ENCODE assay signal across 10 cellular contexts in the genomic region with DNA sequence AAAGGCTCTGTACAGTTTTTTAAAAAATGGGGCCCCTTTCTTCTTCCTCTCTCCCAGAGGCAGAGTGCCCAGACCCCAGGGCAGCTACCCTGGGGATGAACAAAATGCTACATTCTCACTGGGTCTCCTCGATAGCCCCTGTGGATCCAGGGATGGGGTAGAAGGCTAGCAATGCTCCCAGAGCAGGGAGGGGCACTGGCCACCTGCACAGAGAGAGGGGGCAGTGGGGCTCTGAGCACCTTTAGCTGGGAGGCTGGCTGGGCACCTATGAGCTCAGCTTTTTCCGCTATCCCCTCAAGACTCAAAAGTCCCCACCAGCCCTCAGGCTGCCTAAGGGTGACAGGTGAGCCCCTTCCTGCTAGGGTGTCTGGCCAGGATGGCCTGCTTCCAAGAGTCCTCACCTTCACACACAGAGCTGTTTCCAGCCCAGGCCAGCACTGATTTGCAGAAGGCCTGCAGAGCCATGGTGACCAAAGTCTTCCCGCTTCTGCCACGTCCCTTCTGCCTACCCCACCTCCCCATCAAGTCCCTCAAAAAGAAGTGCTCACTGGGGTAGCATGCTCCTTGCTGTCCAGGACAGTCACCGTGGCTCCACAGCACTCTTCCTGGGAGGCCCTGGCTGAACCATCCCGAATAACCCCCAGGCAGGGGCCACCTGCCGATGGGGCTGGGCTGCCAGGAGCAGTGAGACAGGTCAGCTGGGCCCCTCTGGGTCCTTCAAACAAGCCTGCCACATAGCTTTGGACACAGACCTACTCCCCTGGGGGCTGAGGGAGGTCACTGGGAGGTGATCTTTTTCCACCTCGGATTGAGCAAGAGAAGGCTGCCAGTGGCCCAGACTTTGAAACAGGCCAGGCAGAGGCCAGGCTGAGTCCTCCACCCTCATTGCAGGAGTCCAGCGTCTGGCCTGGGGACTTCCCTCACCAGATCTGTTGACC. TPM values are rescaled to one million over a fixed set of nuclear protein-coding genes. Genes with fewer than 3 reads are reported as not detected.
DNase-seq lines count a peak whose midpoint lies in the region; ATAC-seq and TF ChIP-seq lines count a peak whose summit lies in the region.
"Had no signal": no experiment of that assay in that cellular context is flagged by ENCODE, and none has a peak within 500 bp of the region (broad histone marks: within the 10 kb centered on the region; RNA-seq: fewer than 3 reads in every experiment).

No MANE protein-coding gene starts in this region.

- H3K9me3 ChIP-seq in uterus, result no peaks in the 10 kb centered on the region
- H3K9me3 ChIP-seq: SJSA1 had no signal

- no peak for DNase-seq in activated naive CD8-positive, alpha-beta T cell treated with anti-CD3 and anti-CD28 coated beads, Interleukin-2, amount 50 U/mL, for 24 hours
- no peak for DNase-seq in activated naive CD8-positive, alpha-beta T cell treated with anti-CD3 and anti-CD28 coated beads for 36 hours
- DNase-seq in choroid plexus epithelial cell (ENCODE audit: low read depth), result peak; percentile 61
- DNase-seq in memory B cell (ENCODE audit: low spot score in 2 of 2), result no peak
- peak; percentile 59 to 72 for DNase-seq in uterus
- DNase-seq in stimulated activated CD4-positive, alpha-beta T cell treated with anti-CD3 and anti-CD28 coated beads, Interleukin-15, amount 100 ng/mL, for 24 hours, result no peak
- DNase-seq in GOT3 (lab: John Stamatoyannopoulos, UW), result no peak
- DNase-seq: GF-D8 had no signal

- no peak for TF ChIP-seq CTCF in choroid plexus epithelial cell (conservative IDR thresholded peaks at IDR 0.05; ENCODE audit: low read depth, low read length)
- TF ChIP-seq CTCF in uterus (IDR thresholded peaks at IDR 0.05), result no peak

- H3K27me3 Mint-ChIP-seq in activated naive CD8-positive, alpha-beta T cell treated with anti-CD3 and anti-CD28 coated beads, Interleukin-2, amount 50 U/mL, for 24 hours, result peaks cover 14% of the 10 kb centered on the region
- peaks cover 27% of the 10 kb centered on the region for H3K27me3 Mint-ChIP-seq in activated naive CD8-positive, alpha-beta T cell treated with anti-CD3 and anti-CD28 coated beads for 36 hours
- no peaks in the 10 kb centered on the region for H3K27me3 Mint-ChIP-seq in memory B cell

- peaks cover 23 to 26% of the 10 kb centered on the region in 2 donors for H3K4me1 ChIP-seq in uterus

- no peaks in the 10 kb centered on the region for H3K36me3 ChIP-seq in uterus
- H3K36me3 ChIP-seq: SJSA1 had no signal

- intact Hi-C loops in uterus (cut with DNase I; ENCODE audit: low total_unique reads), result no loop called here

- H3K36me3 Mint-ChIP-seq in activated naive CD8-positive, alpha-beta T cell treated with anti-CD3 and anti-CD28 coated beads, Interleukin-2, amount 50 U/mL, for 24 hours (ENCODE audit: low read depth), result no peaks in the 10 kb centered on the region
- no peaks in the 10 kb centered on the region for H3K36me3 Mint-ChIP-seq in activated naive CD8-positive, alpha-beta T cell treated with anti-CD3 and anti-CD28 coated beads for 36 hours
- H3K36me3 Mint-ChIP-seq in memory B cell, result peaks cover 13% of the 10 kb centered on the region

- peak; percentile 35 for ATAC-seq in activated naive CD8-positive, alpha-beta T cell treated with anti-CD3 and anti-CD28 coated beads, Interleukin-2, amount 50 U/mL, for 24 hours
- ATAC-seq in memory B cell (ENCODE audit: low read depth) (no peak), HG02642 (IDR thresholded peaks at IDR 0.05; ENCODE audit: poor library complexity, unreplicated experiment) (no peak)

- H3K4me3 ChIP-seq in choroid plexus epithelial cell (ENCODE audit: low read depth, low read length) (no peak overlapping the region), uterus (no peak overlapping the region)
- H3K4me3 ChIP-seq: SJSA1 had no signal

- peaks cover 11% of the 10 kb centered on the region for H3K4me1 Mint-ChIP-seq in activated naive CD8-positive, alpha-beta T cell treated with anti-CD3 and anti-CD28 coated beads, Interleukin-2, amount 50 U/mL, for 24 hours
- H3K4me1 Mint-ChIP-seq in activated naive CD8-positive, alpha-beta T cell treated with anti-CD3 and anti-CD28 coated beads for 36 hours, result peaks cover 6% of the 10 kb centered on the region
- H3K4me1 Mint-ChIP-seq in memory B cell, result peaks cover 36% of the 10 kb centered on the region

- no peaks in the 10 kb centered on the region for H3K9me3 Mint-ChIP-seq in activated naive CD8-positive, alpha-beta T cell treated with anti-CD3 and anti-CD28 coated beads, Interleukin-2, amount 50 U/mL, for 24 hours
- H3K9me3 Mint-ChIP-seq in activated naive CD8-positive, alpha-beta T cell treated with anti-CD3 and anti-CD28 coated beads for 36 hours, result no peaks in the 10 kb centered on the region
- H3K9me3 Mint-ChIP-seq in memory B cell, result no peaks in the 10 kb centered on the region

- H3K27ac ChIP-seq in uterus, result peak overlapping the region; percentile 95
- H3K27ac ChIP-seq: SJSA1 had no signal

- H3K27me3 ChIP-seq in uterus, result no peaks in the 10 kb centered on the region
- H3K27me3 ChIP-seq: SJSA1 had no signal

- no peak overlapping the region for H3K4me3 Mint-ChIP-seq in activated naive CD8-positive, alpha-beta T cell treated with anti-CD3 and anti-CD28 coated beads, Interleukin-2, amount 50 U/mL, for 24 hours
- no peak overlapping the region for H3K4me3 Mint-ChIP-seq in activated naive CD8-positive, alpha-beta T cell treated with anti-CD3 and anti-CD28 coated beads for 36 hours
- H3K4me3 Mint-ChIP-seq in memory B cell, result no peak overlapping the region

- H3K27ac Mint-ChIP-seq in activated naive CD8-positive, alpha-beta T cell treated with anti-CD3 and anti-CD28 coated beads, Interleukin-2, amount 50 U/mL, for 24 hours, result no peak overlapping the region
- no peak overlapping the region for H3K27ac Mint-ChIP-seq in activated naive CD8-positive, alpha-beta T cell treated with anti-CD3 and anti-CD28 coated beads for 36 hours
- peak overlapping the region; percentile 82 for H3K27ac Mint-ChIP-seq in memory B cell

- TF ChIP-seq POLR2A in uterus (IDR thresholded peaks at IDR 0.05), result no peak

RNA-seq across cellular contexts. Expression of a gene that starts 20.4 kb away (rescaled TPM):
- 1 to 10 TPM; 5.1 to 5.4 TPM for total RNA-seq in activated naive CD8-positive, alpha-beta T cell treated with anti-CD3 and anti-CD28 coated beads for 36 hours
- 10 to 100 TPM in 3 of 4 donors, 1 to 10 TPM in 1; 7.1 to 46.2 (median 22.6) TPM for total RNA-seq in uterus

RNA-seq across cellular contexts. Expression of a gene that starts 49.3 kb away (rescaled TPM):
- total RNA-seq in activated naive CD8-positive, alpha-beta T cell treated with anti-CD3 and anti-CD28 coated beads for 36 hours, result 100 to 1,000 TPM; 161 to 169 TPM
- 100 to 1,000 TPM; 142 to 485 (median 230) TPM for total RNA-seq in uterus

Comparison
In these comparisons a context has a peak if more than half of its experiments do, and no peak if none do; other contexts are left out.
1. DNase-seq: peak in choroid plexus epithelial cell (single experiment) and uterus (2 of 2); none in activated naive CD8-positive, alpha-beta T cell treated with anti-CD3 and anti-CD28 coated beads, Interleukin-2, amount 50 U/mL, for 24 hours (single experiment), activated naive CD8-positive, alpha-beta T cell treated with anti-CD3 and anti-CD28 coated beads for 36 hours (single experiment), memory B cell (0 of 2), stimulated activated CD4-positive, alpha-beta T cell treated with anti-CD3 and anti-CD28 coated beads, Interleukin-15, amount 100 ng/mL, for 24 hours (single experiment) and GOT3 (single experiment).